Comparison of ENCODE assay signal across 11 cellular contexts in the genomic region with DNA sequence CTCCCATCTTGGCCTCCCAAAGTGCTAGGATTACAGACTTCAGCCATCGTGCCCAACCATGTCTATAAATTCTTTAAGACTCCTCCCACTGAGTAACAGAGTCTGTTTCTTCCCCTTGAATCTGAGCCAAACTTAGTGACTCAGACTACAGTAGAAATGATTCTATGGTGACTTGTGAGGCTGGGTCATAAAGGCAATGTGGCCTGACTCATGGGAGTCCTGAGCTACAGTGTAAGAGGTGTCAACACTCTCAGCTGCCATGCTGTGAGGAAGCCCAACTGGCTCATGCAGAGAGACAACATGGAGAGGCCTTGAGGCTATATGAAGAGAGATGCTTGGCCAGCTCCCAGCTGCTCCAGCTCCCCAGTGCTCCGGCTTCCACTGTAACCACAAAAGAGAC. TPM values are rescaled to one million over a fixed set of nuclear protein-coding genes. Genes with fewer than 3 reads are reported as not detected.
DNase-seq lines count a peak whose midpoint lies in the region; ATAC-seq and TF ChIP-seq lines count a peak whose summit lies in the region.
"Had no signal": no experiment of that assay in that cellular context is flagged by ENCODE, and none has a peak within 500 bp of the region (broad histone marks: within the 10 kb centered on the region; RNA-seq: fewer than 3 reads in every experiment).

No MANE protein-coding gene starts in this region.

- peaks cover 0 to 3% of the 10 kb centered on the region in 2 donors for H3K36me3 Mint-ChIP-seq in CD14-positive monocyte
- H3K36me3 Mint-ChIP-seq in activated T-helper 17 cell treated with anti-CD3 and anti-CD28 coated beads, Interleukin-2, amount 50 U/mL, for 72 hours (ENCODE audit: low read depth) = peaks cover 4% of the 10 kb centered on the region
- H3K36me3 Mint-ChIP-seq: naive thymus-derived CD8-positive, alpha-beta T cell had no signal

- CTCF ChIA-PET in GM10248 (lab: Yijun Ruan, JAX) = interaction anchor here (0.7 to 5.6 kb wide), 4 partner anchors 8 to 134 kb away, joined by 3 to 44 read pairs (median 7); no protein-coding TSS in a partner anchor

- H3K27me3 ChIP-seq in left lung = peaks cover 0 to 6% of the 10 kb centered on the region in 2 donors

- H3K27ac ChIP-seq in left lung = no peak overlapping the region
- H3K27ac ChIP-seq: WERI-Rb-1 had no signal

- no peak for TF ChIP-seq RAD21 in Ishikawa (IDR thresholded peaks at IDR 0.05; ENCODE audit: low read depth)

- TF ChIP-seq EP300 in Ishikawa (IDR thresholded peaks at IDR 0.05; ENCODE audit: borderline replicate concordance) = no peak

- no peaks in the 10 kb centered on the region for H3K36me3 ChIP-seq in left lung

- ATAC-seq in activated T-helper 17 cell treated with anti-CD3 and anti-CD28 coated beads, Interleukin-2, amount 50 U/mL, for 72 hours (replicated peaks) = peak; percentile 98
- peak; percentile 9 for ATAC-seq in left lung
- ATAC-seq: naive thymus-derived CD8-positive, alpha-beta T cell had no signal

- DNase-seq in CD14-positive monocyte (ENCODE audit: low spot score) = peak; percentile 63
- DNase-seq in left lung = no peak
- no peak for DNase-seq in medulla oblongata (ENCODE audit: extremely low spot score)
- no peak for DNase-seq in cerebellum (ENCODE audit: low spot score)
- DNase-seq in NCI-H1694 (lab: John Stamatoyannopoulos, UW) = no peak
- no peak for DNase-seq in GM10248 (ENCODE audit: extremely low spot score)
- DNase-seq: naive thymus-derived CD8-positive, alpha-beta T cell; NCI-H1436; WERI-Rb-1 had no signal

- H3K9me3 ChIP-seq in left lung = peaks cover 0 to 10% of the 10 kb centered on the region in 2 donors

- H3K4me1 Mint-ChIP-seq in CD14-positive monocyte = peaks cover 17% of the 10 kb centered on the region
- peaks cover 5% of the 10 kb centered on the region for H3K4me1 Mint-ChIP-seq in activated T-helper 17 cell treated with anti-CD3 and anti-CD28 coated beads, Interleukin-2, amount 50 U/mL, for 72 hours

- peaks cover 6 to 19% (median 18%) of the 10 kb centered on the region in 7 donors for H3K9me3 Mint-ChIP-seq in CD14-positive monocyte
- peaks cover 7% of the 10 kb centered on the region for H3K9me3 Mint-ChIP-seq in activated T-helper 17 cell treated with anti-CD3 and anti-CD28 coated beads, Interleukin-2, amount 50 U/mL, for 72 hours
- H3K9me3 Mint-ChIP-seq: naive thymus-derived CD8-positive, alpha-beta T cell had no signal

- POLR2A ChIA-PET in GM10248 (lab: Yijun Ruan, JAX) = no interaction called here

- no peak overlapping the region for H3K4me3 ChIP-seq in left lung

- TF ChIP-seq CTCF in CD14-positive monocyte (IDR thresholded peaks at IDR 0.05) (no peak), left lung (IDR thresholded peaks at IDR 0.05) (no peak), GM10248 (IDR thresholded peaks at IDR 0.05; ENCODE audit: control extremely low read depth, extremely low read depth, low read depth, missing control alignments) (no peak)

- H3K27ac Mint-ChIP-seq in CD14-positive monocyte = peak overlapping the region in 3 of 7 donors; percentile 6 to 56 (median 38)
- H3K27ac Mint-ChIP-seq in activated T-helper 17 cell treated with anti-CD3 and anti-CD28 coated beads, Interleukin-2, amount 50 U/mL, for 72 hours = no peak overlapping the region
- H3K27ac Mint-ChIP-seq: naive thymus-derived CD8-positive, alpha-beta T cell had no signal

- peaks cover 4 to 9% of the 10 kb centered on the region in 2 donors for H3K4me1 ChIP-seq in left lung

- intact Hi-C loops in CD14-positive monocyte (cut with micrococcal nuclease) = no loop called here
- intact Hi-C loops in left lung (cut with DNase I) = loop anchor here in 1 of 2 donors (2.0 kb wide), 1 partner anchor 13 kb away; no protein-coding TSS in a partner anchor

- no peak overlapping the region for H3K4me3 Mint-ChIP-seq in CD14-positive monocyte
- no peak overlapping the region for H3K4me3 Mint-ChIP-seq in activated T-helper 17 cell treated with anti-CD3 and anti-CD28 coated beads, Interleukin-2, amount 50 U/mL, for 72 hours
- H3K4me3 Mint-ChIP-seq: naive thymus-derived CD8-positive, alpha-beta T cell had no signal

- peaks cover 3 to 9% (median 6%) of the 10 kb centered on the region in 3 donors for H3K27me3 Mint-ChIP-seq in CD14-positive monocyte (ENCODE audit: low read depth in 3 of 3)
- peaks cover 3% of the 10 kb centered on the region for H3K27me3 Mint-ChIP-seq in activated T-helper 17 cell treated with anti-CD3 and anti-CD28 coated beads, Interleukin-2, amount 50 U/mL, for 72 hours
- H3K27me3 Mint-ChIP-seq: naive thymus-derived CD8-positive, alpha-beta T cell had no signal

TF ChIP-seq in Ishikawa, 13 proteins besides CTCF, POLR2A, EP300 and RAD21:
- peak; percentile 85 for TF ChIP-seq YY1 (IDR thresholded peaks at IDR 0.05; ENCODE audit: low read depth)
- TF ChIP-seq, protein P1, sequence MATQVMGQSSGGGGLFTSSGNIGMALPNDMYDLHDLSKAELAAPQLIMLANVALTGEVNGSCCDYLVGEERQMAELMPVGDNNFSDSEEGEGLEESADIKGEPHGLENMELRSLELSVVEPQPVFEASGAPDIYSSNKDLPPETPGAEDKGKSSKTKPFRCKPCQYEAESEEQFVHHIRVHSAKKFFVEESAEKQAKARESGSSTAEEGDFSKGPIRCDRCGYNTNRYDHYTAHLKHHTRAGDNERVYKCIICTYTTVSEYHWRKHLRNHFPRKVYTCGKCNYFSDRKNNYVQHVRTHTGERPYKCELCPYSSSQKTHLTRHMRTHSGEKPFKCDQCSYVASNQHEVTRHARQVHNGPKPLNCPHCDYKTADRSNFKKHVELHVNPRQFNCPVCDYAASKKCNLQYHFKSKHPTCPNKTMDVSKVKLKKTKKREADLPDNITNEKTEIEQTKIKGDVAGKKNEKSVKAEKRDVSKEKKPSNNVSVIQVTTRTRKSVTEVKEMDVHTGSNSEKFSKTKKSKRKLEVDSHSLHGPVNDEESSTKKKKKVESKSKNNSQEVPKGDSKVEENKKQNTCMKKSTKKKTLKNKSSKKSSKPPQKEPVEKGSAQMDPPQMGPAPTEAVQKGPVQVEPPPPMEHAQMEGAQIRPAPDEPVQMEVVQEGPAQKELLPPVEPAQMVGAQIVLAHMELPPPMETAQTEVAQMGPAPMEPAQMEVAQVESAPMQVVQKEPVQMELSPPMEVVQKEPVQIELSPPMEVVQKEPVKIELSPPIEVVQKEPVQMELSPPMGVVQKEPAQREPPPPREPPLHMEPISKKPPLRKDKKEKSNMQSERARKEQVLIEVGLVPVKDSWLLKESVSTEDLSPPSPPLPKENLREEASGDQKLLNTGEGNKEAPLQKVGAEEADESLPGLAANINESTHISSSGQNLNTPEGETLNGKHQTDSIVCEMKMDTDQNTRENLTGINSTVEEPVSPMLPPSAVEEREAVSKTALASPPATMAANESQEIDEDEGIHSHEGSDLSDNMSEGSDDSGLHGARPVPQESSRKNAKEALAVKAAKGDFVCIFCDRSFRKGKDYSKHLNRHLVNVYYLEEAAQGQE (IDR thresholded peaks at IDR 0.05; ENCODE audit: low read depth) = no peak
- TF ChIP-seq, protein P2, sequence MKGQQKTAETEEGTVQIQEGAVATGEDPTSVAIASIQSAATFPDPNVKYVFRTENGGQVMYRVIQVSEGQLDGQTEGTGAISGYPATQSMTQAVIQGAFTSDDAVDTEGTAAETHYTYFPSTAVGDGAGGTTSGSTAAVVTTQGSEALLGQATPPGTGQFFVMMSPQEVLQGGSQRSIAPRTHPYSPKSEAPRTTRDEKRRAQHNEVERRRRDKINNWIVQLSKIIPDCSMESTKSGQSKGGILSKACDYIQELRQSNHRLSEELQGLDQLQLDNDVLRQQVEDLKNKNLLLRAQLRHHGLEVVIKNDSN (IDR thresholded peaks at IDR 0.05) = no peak
- TF ChIP-seq, protein P3, sequence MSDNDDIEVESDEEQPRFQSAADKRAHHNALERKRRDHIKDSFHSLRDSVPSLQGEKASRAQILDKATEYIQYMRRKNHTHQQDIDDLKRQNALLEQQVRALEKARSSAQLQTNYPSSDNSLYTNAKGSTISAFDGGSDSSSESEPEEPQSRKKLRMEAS (IDR thresholded peaks at IDR 0.05) = peak; percentile 77
- peak; percentile 50 for TF ChIP-seq NFIC (IDR thresholded peaks at IDR 0.05)

RNA-seq across cellular contexts. Expression of gene NRSN2, which starts 5.2 kb away (rescaled TPM):
- under 1 TPM; 0.09 to 0.56 TPM for polyA plus RNA-seq in CD14-positive monocyte
- 1 to 10 TPM; 4.3 to 5.2 TPM for total RNA-seq in activated T-helper 17 cell treated with anti-CD3 and anti-CD28 coated beads, Interleukin-2, amount 50 U/mL, for 72 hours
- 10 to 100 TPM; 34.4 to 38.8 TPM for total RNA-seq in left lung
- 21.0 TPM for total RNA-seq in cerebellum

RNA-seq across cellular contexts. Expression of gene SOX12, which starts 16.3 kb away (rescaled TPM):
- under 1 TPM; 0.03 to 0.12 TPM for polyA plus RNA-seq in CD14-positive monocyte
- 1 to 10 TPM; 4.0 to 6.5 TPM for total RNA-seq in activated T-helper 17 cell treated with anti-CD3 and anti-CD28 coated beads, Interleukin-2, amount 50 U/mL, for 72 hours
- total RNA-seq in left lung = 10 to 100 TPM; 14.0 to 18.7 TPM
- 8.5 TPM for total RNA-seq in cerebellum

RNA-seq across cellular contexts. Expression of gene TRIB3, which starts 38.9 kb away (rescaled TPM):
- polyA plus RNA-seq in CD14-positive monocyte = 1 to 10 TPM; 8.0 to 9.4 TPM
- 10 to 100 TPM; 13.4 to 20.0 TPM for total RNA-seq in activated T-helper 17 cell treated with anti-CD3 and anti-CD28 coated beads, Interleukin-2, amount 50 U/mL, for 72 hours
- total RNA-seq in left lung (10 to 100 TPM; 19.0 to 28.4 TPM), cerebellum (7.1 TPM)

RNA-seq across cellular contexts. Expression of gene ZCCHC3, which starts 44.3 kb away (rescaled TPM):
- polyA plus RNA-seq in CD14-positive monocyte = 1 to 10 TPM; 4.5 to 5.6 TPM
- 10 to 100 TPM; 16.0 to 16.6 TPM for total RNA-seq in activated T-helper 17 cell treated with anti-CD3 and anti-CD28 coated beads, Interleukin-2, amount 50 U/mL, for 72 hours
- total RNA-seq in left lung (10 to 100 TPM; 11.5 to 15.3 TPM), cerebellum (13.5 TPM)

RNA-seq across cellular contexts. Expression of gene C20orf96, which starts 51.1 kb away (rescaled TPM):
- polyA plus RNA-seq in CD14-positive monocyte = under 1 TPM; 0.28 to 0.88 TPM
- total RNA-seq in activated T-helper 17 cell treated with anti-CD3 and anti-CD28 coated beads, Interleukin-2, amount 50 U/mL, for 72 hours = 1 to 10 TPM; 5.2 to 6.0 TPM
- 1 to 10 TPM; 6.9 to 8.3 TPM for total RNA-seq in left lung
- total RNA-seq in cerebellum = 6.3 TPM
